In the genomic region with DNA sequence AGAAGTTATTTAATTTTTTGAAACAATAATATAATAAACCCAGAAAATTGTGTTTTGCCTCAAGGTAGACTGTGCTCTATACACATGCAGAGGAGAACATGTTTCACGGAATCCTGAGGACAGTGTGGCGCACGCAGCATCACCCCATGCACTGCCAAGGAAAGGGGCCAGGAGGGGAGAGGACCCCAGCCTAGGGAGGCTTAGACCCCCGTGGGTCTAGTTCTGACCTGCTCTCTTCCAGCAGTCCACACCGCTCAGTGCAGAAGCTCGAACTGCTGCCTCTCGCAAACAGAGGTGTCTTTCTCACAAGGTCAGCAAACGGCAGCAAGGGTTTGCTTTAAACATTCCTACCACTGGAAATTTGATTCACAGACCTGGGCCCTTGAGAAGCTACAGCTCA, we compare ENCODE assay signal across 1 cellular context.
TF ChIP-seq lines count a peak whose summit lies in the region.

No MANE protein-coding gene starts in this region.

TF ChIP-seq in HepG2, 621 proteins besides CTCF, POLR2A, EP300 and RAD21 (continued from another document):
- TF ChIP-seq ASH2L (IDR thresholded peaks at IDR 0.05; ENCODE audit: insufficient read length, low read depth, low read length) (no peak), ZNF235 (CRISPR knock-in tag; IDR thresholded peaks at IDR 0.05; ENCODE audit: borderline replicate concordance) (no peak), KDM1A (CRISPR knock-in tag; IDR thresholded peaks at IDR 0.05) (no peak), GZF1 (CRISPR knock-in tag; IDR thresholded peaks at IDR 0.05) (no peak), ZNF530 (CRISPR knock-in tag; IDR thresholded peaks at IDR 0.05; ENCODE audit: low read depth) (no peak)
- TF ChIP-seq, protein P1, sequence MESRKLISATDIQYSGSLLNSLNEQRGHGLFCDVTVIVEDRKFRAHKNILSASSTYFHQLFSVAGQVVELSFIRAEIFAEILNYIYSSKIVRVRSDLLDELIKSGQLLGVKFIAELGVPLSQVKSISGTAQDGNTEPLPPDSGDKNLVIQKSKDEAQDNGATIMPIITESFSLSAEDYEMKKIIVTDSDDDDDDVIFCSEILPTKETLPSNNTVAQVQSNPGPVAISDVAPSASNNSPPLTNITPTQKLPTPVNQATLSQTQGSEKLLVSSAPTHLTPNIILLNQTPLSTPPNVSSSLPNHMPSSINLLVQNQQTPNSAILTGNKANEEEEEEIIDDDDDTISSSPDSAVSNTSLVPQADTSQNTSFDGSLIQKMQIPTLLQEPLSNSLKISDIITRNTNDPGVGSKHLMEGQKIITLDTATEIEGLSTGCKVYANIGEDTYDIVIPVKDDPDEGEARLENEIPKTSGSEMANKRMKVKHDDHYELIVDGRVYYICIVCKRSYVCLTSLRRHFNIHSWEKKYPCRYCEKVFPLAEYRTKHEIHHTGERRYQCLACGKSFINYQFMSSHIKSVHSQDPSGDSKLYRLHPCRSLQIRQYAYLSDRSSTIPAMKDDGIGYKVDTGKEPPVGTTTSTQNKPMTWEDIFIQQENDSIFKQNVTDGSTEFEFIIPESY (CRISPR knock-in tag; IDR thresholded peaks at IDR 0.05), result no peak
- TF ChIP-seq, protein P2, sequence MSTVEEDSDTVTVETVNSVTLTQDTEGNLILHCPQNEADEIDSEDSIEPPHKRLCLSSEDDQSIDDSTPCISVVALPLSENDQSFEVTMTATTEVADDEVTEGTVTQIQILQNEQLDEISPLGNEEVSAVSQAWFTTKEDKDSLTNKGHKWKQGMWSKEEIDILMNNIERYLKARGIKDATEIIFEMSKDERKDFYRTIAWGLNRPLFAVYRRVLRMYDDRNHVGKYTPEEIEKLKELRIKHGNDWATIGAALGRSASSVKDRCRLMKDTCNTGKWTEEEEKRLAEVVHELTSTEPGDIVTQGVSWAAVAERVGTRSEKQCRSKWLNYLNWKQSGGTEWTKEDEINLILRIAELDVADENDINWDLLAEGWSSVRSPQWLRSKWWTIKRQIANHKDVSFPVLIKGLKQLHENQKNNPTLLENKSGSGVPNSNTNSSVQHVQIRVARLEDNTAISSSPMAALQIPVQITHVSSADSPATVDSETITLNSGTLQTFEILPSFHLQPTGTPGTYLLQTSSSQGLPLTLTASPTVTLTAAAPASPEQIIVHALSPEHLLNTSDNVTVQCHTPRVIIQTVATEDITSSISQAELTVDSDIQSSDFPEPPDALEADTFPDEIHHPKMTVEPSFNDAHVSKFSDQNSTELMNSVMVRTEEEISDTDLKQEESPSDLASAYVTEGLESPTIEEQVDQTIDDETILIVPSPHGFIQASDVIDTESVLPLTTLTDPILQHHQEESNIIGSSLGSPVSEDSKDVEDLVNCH (CRISPR knock-in tag; IDR thresholded peaks at IDR 0.05), result no peak
- TF ChIP-seq, protein P3, sequence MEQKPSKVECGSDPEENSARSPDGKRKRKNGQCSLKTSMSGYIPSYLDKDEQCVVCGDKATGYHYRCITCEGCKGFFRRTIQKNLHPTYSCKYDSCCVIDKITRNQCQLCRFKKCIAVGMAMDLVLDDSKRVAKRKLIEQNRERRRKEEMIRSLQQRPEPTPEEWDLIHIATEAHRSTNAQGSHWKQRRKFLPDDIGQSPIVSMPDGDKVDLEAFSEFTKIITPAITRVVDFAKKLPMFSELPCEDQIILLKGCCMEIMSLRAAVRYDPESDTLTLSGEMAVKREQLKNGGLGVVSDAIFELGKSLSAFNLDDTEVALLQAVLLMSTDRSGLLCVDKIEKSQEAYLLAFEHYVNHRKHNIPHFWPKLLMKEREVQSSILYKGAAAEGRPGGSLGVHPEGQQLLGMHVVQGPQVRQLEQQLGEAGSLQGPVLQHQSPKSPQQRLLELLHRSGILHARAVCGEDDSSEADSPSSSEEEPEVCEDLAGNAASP (CRISPR knock-in tag; IDR thresholded peaks at IDR 0.05; ENCODE audit: borderline replicate concordance), result no peak
- TF ChIP-seq, protein P4, sequence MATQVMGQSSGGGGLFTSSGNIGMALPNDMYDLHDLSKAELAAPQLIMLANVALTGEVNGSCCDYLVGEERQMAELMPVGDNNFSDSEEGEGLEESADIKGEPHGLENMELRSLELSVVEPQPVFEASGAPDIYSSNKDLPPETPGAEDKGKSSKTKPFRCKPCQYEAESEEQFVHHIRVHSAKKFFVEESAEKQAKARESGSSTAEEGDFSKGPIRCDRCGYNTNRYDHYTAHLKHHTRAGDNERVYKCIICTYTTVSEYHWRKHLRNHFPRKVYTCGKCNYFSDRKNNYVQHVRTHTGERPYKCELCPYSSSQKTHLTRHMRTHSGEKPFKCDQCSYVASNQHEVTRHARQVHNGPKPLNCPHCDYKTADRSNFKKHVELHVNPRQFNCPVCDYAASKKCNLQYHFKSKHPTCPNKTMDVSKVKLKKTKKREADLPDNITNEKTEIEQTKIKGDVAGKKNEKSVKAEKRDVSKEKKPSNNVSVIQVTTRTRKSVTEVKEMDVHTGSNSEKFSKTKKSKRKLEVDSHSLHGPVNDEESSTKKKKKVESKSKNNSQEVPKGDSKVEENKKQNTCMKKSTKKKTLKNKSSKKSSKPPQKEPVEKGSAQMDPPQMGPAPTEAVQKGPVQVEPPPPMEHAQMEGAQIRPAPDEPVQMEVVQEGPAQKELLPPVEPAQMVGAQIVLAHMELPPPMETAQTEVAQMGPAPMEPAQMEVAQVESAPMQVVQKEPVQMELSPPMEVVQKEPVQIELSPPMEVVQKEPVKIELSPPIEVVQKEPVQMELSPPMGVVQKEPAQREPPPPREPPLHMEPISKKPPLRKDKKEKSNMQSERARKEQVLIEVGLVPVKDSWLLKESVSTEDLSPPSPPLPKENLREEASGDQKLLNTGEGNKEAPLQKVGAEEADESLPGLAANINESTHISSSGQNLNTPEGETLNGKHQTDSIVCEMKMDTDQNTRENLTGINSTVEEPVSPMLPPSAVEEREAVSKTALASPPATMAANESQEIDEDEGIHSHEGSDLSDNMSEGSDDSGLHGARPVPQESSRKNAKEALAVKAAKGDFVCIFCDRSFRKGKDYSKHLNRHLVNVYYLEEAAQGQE (IDR thresholded peaks at IDR 0.05; ENCODE audit: borderline replicate concordance in 1 of 2, low read depth in 1 of 2, low read length in 2 of 2), result no peak
